In genomic region chr6:134162932-134163331, GRCh38 we compare ENCODE assay signal across 1 cellular context.
TF ChIP-seq lines count a peak whose summit lies in the region.

No MANE protein-coding gene starts in this region.

TF ChIP-seq in K562, 482 proteins besides CTCF, POLR2A, EP300 and RAD21 (continued from another document):
- TF ChIP-seq CTCFL (IDR thresholded peaks at IDR 0.05; ENCODE audit: borderline replicate concordance, insufficient read depth, low read depth, low read length, poor library complexity, severe bottlenecking) (no peak), HOMEZ (CRISPR knock-in tag; IDR thresholded peaks at IDR 0.05) (no peak)
TF ChIP-seq in K562: peak in this region for 2.
